1 cellular context compared by ENCODE assay signal in genomic region chr1:1370094-1370493, GRCh38. TPM values are rescaled to one million over a fixed set of nuclear protein-coding genes. Genes with fewer than 3 reads are reported as not detected.
"Had no signal": no experiment of that assay in that cellular context is flagged by ENCODE, and none has a peak within 500 bp of the region (broad histone marks: within the 10 kb centered on the region; RNA-seq: fewer than 3 reads in every experiment).

No MANE protein-coding gene starts in this region.

RNA-seq across cellular contexts. Expression of gene MXRA8, which starts 11.7 kb away (rescaled TPM):
- polyA plus RNA-seq: IgD-negative memory B cell had no signal
